25 cellular contexts compared by ENCODE assay signal in genomic region chr7:19749658-19750057, GRCh38. TPM values are rescaled to one million over a fixed set of nuclear protein-coding genes. Genes with fewer than 3 reads are reported as not detected.
DNase-seq lines count a peak whose midpoint lies in the region; ATAC-seq, FAIRE-seq and TF ChIP-seq lines count a peak whose summit lies in the region.
"Had no signal": no experiment of that assay in that cellular context is flagged by ENCODE, and none has a peak within 500 bp of the region (broad histone marks: within the 10 kb centered on the region; RNA-seq: fewer than 3 reads in every experiment).

No MANE protein-coding gene starts in this region.

- H3K27ac ChIP-seq in breast epithelium (no peak overlapping the region), astrocyte (ENCODE audit: low read depth, low read length) (no peak overlapping the region)
- H3K27ac ChIP-seq: gastrocnemius medialis, SK-N-MC, thoracic aorta had no signal

- H3K9ac ChIP-seq in astrocyte (ENCODE audit: low read length), result no peak overlapping the region

- POLR2A ChIA-PET in MCF 10A (lab: Yijun Ruan, JAX), result no interaction called here

- ATAC-seq in GM21528 (IDR thresholded peaks at IDR 0.05; ENCODE audit: low FRiP score, unreplicated experiment) (no peak), GM19455 (IDR thresholded peaks at IDR 0.05; ENCODE audit: unreplicated experiment) (no peak)
- ATAC-seq: activated CD4-positive, CD25-positive, alpha-beta regulatory T cell treated with anti-CD3 and anti-CD28 coated beads, Interleukin-2, amount 50 U/mL, for 24 hours; gastrocnemius medialis; left lobe of liver; stimulated activated memory B cell treated with anti-CD40 and anti-IgM and Interleukin-4, amounts not matched to agents 10 μg/mL and 1 μg/mL and 100 μg/mL, for 72 hours had no signal

- no TSS peak for BruUV-seq in MCF 10A (replicated peaks; lab: Mats Ljungman, UMichigan)

- CTCF ChIA-PET in MCF 10A (lab: Yijun Ruan, JAX), result interaction anchor here (0.6 to 1.3 kb wide), 8 partner anchors 40 to 902 kb away, joined by 3 to 8 read pairs (median 4); partner anchors contain the start of gene POLR1F

- FAIRE-seq in astrocyte (lab: Jason Lieb, UNC), result peak; percentile 80
- FAIRE-seq: A204.1 had no signal

- H3K36me3 ChIP-seq in breast epithelium, result no peaks in the 10 kb centered on the region
- no peaks in the 10 kb centered on the region for H3K36me3 ChIP-seq in astrocyte (ENCODE audit: insufficient read depth, low read length)
- H3K36me3 ChIP-seq: gastrocnemius medialis, thoracic aorta had no signal

- no peaks in the 10 kb centered on the region for H3K27me3 Mint-ChIP-seq in MCF 10A (ENCODE audit: insufficient read depth, unreplicated experiment)
- H3K27me3 Mint-ChIP-seq in astrocyte (ENCODE audit: low read depth, unreplicated experiment), result no peaks in the 10 kb centered on the region
- H3K27me3 Mint-ChIP-seq: stimulated activated memory B cell treated with anti-CD40 and anti-IgM and Interleukin-4, amounts not matched to agents 10 μg/mL and 1 μg/mL and 100 μg/mL, for 72 hours had no signal

- H3K9me3 ChIP-seq in breast epithelium (no peaks in the 10 kb centered on the region), astrocyte (ENCODE audit: insufficient read depth, low read depth, low read length) (no peaks in the 10 kb centered on the region)
- H3K9me3 ChIP-seq: gastrocnemius medialis, thoracic aorta had no signal

- H3K36me3 Mint-ChIP-seq in MCF 10A (ENCODE audit: insufficient read depth, unreplicated experiment) (no peaks in the 10 kb centered on the region), astrocyte (ENCODE audit: low read depth, unreplicated experiment) (no peaks in the 10 kb centered on the region)
- H3K36me3 Mint-ChIP-seq: stimulated activated memory B cell treated with anti-CD40 and anti-IgM and Interleukin-4, amounts not matched to agents 10 μg/mL and 1 μg/mL and 100 μg/mL, for 72 hours had no signal

- intact Hi-C loops in MCF 10A (cut with micrococcal nuclease) (loop anchor here (5.0 kb wide), 1 partner anchor 578 kb away; no protein-coding TSS in a partner anchor), breast epithelium (cut with DNase I; ENCODE audit: low total_unique reads) (no loop called here)

- H3K4me1 Mint-ChIP-seq in MCF 10A (ENCODE audit: insufficient read depth, unreplicated experiment), result peaks cover 9% of the 10 kb centered on the region
- peaks cover 6% of the 10 kb centered on the region for H3K4me1 Mint-ChIP-seq in astrocyte (ENCODE audit: low read depth, unreplicated experiment)
- H3K4me1 Mint-ChIP-seq: central memory CD8-positive, alpha-beta T cell; endodermal cell; H9; stimulated activated memory B cell treated with anti-CD40 and anti-IgM and Interleukin-4, amounts not matched to agents 10 μg/mL and 1 μg/mL and 100 μg/mL, for 72 hours had no signal

- TF ChIP-seq POLR2A in breast epithelium (IDR thresholded peaks at IDR 0.05), result no peak

- H3K79me2 ChIP-seq in astrocyte (ENCODE audit: insufficient read depth, low read length), result no peaks in the 10 kb centered on the region

- peak overlapping the region; percentile 1 for H2AFZ ChIP-seq in astrocyte (ENCODE audit: low read depth, low read length)

- TF ChIP-seq CTCF in MCF 10A (IDR thresholded peaks at IDR 0.05; ENCODE audit: unreplicated experiment) (no peak), breast epithelium (IDR thresholded peaks at IDR 0.05) (no peak), astrocyte (IDR thresholded peaks at IDR 0.05; ENCODE audit: insufficient read depth, low read depth, low read length) (no peak), fibroblast of villous mesenchyme (IDR thresholded peaks at IDR 0.05; ENCODE audit: insufficient read depth, low read depth, low read length) (no peak)

- H3K27ac Mint-ChIP-seq in MCF 10A (ENCODE audit: low read depth, unreplicated experiment) (no peak overlapping the region), astrocyte (ENCODE audit: unreplicated experiment) (no peak overlapping the region)
- H3K27ac Mint-ChIP-seq: endodermal cell; H9; stimulated activated memory B cell treated with anti-CD40 and anti-IgM and Interleukin-4, amounts not matched to agents 10 μg/mL and 1 μg/mL and 100 μg/mL, for 72 hours had no signal

- H3K4me3 Mint-ChIP-seq in MCF 10A (ENCODE audit: unreplicated experiment) (no peak overlapping the region), astrocyte (ENCODE audit: unreplicated experiment) (no peak overlapping the region)
- H3K4me3 Mint-ChIP-seq: central memory CD8-positive, alpha-beta T cell; endodermal cell; H9; stimulated activated memory B cell treated with anti-CD40 and anti-IgM and Interleukin-4, amounts not matched to agents 10 μg/mL and 1 μg/mL and 100 μg/mL, for 72 hours had no signal

- H3K4me1 ChIP-seq in breast epithelium (no peaks in the 10 kb centered on the region), astrocyte (ENCODE audit: insufficient read depth, low read length) (no peaks in the 10 kb centered on the region)
- H3K4me1 ChIP-seq: gastrocnemius medialis had no signal

- no peak overlapping the region for H3K4me2 ChIP-seq in astrocyte (ENCODE audit: low read length)

- H3K27me3 ChIP-seq in breast epithelium, result no peaks in the 10 kb centered on the region
- no peaks in the 10 kb centered on the region for H3K27me3 ChIP-seq in astrocyte (ENCODE audit: insufficient read depth, low read length)
- H3K27me3 ChIP-seq: gastrocnemius medialis had no signal

- H3K9me3 Mint-ChIP-seq in MCF 10A (ENCODE audit: unreplicated experiment) (no peaks in the 10 kb centered on the region), astrocyte (ENCODE audit: unreplicated experiment) (no peaks in the 10 kb centered on the region)
- H3K9me3 Mint-ChIP-seq: central memory CD8-positive, alpha-beta T cell; endodermal cell; H9; stimulated activated memory B cell treated with anti-CD40 and anti-IgM and Interleukin-4, amounts not matched to agents 10 μg/mL and 1 μg/mL and 100 μg/mL, for 72 hours had no signal

- H4K20me1 ChIP-seq in astrocyte (ENCODE audit: insufficient read depth, low read length), result no peaks in the 10 kb centered on the region

- peak; percentile 28 for DNase-seq in MCF 10A (ENCODE audit: unreplicated experiment)
- DNase-seq in breast epithelium (ENCODE audit: low spot score in 2 of 2), result no peak
- peak; percentile 61 for DNase-seq in astrocyte (ENCODE audit: low read depth)
- DNase-seq in fibroblast of villous mesenchyme (ENCODE audit: low read depth), result peak; percentile 20
- no peak for DNase-seq in activated T-cell treated with anti-CD3 and anti-CD28 coated beads, Interleukin-2, amount 50 U/mL, for 48 hours
- no peak for DNase-seq in HUDEP-2 (lab: John Stamatoyannopoulos, UW; ENCODE audit: unreplicated experiment in 76 of 76)
- DNase-seq: C1 segment of cervical spinal cord, endodermal cell, gastrocnemius medialis, H9, IMR-90, NCI-H1092, NCI-H69, OCI-M1, T-helper 9 cell had no signal

- H3K4me3 ChIP-seq in breast epithelium (no peak overlapping the region), astrocyte (ENCODE audit: insufficient read depth, low read depth, low read length) (no peak overlapping the region), fibroblast of villous mesenchyme (ENCODE audit: low read depth, low read length) (no peak overlapping the region)
- H3K4me3 ChIP-seq: gastrocnemius medialis, SK-N-MC, thoracic aorta had no signal

RNA-seq across cellular contexts. Expression of gene TMEM196, which starts 23.8 kb away (rescaled TPM):
- total RNA-seq in MCF 10A (2022) (not detected in 2 replicates), breast epithelium (not detected), astrocyte (not detected in 2 replicates), fibroblast of villous mesenchyme (not detected in 2 replicates)
- total RNA-seq: endodermal cell, gastrocnemius medialis, H9, IMR-90, left lobe of liver, pulmonary artery endothelial cell, thoracic aorta had no signal

RNA-seq across cellular contexts. Expression of gene POLR1F, which starts 40.8 kb away (rescaled TPM):
- 21.4 and 22.8 TPM in 2 replicates for total RNA-seq in MCF 10A (2022)
- 10 to 100 TPM; 12.5 to 20.5 (median 17.0) TPM for total RNA-seq in breast epithelium
- total RNA-seq in astrocyte, result 18.9 and 21.7 TPM in 2 replicates
- total RNA-seq in fibroblast of villous mesenchyme, result 21.3 and 52.2 TPM in 2 replicates

Comparison
In these comparisons a context has a peak if more than half of its experiments do, and no peak if none do; other contexts are left out.
1. DNase-seq: peak in MCF 10A (single experiment), astrocyte (single experiment) and fibroblast of villous mesenchyme (single experiment); none in breast epithelium (0 of 2), activated T-cell treated with anti-CD3 and anti-CD28 coated beads, Interleukin-2, amount 50 U/mL, for 48 hours (0 of 2) and HUDEP-2 (0 of 76).